8 cellular contexts compared by ENCODE assay signal in the genomic region with DNA sequence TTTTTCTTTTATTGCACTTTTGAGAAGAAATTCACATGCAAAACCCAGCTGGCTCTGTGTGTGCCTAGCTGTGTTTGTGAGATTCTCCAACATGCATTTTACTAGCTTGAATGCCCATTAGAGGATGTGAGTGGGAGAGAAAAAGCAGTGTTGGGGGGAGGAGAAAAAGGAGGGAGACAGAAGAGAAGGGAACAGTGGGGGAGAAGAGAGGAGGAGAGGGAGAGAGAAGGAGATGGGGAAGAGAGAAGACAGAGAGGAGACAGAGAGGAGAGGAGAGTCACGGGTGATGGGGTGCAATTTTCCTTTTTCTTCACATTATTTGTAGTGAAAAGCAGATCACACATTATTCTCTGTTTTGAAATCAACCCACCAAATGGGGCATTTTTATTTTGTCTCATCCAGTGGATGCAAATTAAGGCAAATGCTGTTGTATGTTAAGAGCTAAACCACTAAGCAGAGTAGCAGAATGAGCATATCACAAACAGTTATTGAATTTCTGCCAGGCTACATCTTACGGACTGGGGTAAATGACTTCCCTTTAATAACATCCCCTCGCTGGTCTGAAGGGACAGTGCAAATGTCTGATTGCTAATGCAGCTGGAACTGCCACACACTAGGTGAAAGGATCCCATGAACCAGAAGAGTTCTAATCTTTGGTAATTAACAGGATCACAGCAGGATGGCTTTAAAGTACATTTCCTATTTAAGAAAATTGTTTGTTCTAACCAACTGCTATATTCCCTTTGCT. TPM values are rescaled to one million over a fixed set of nuclear protein-coding genes. Genes with fewer than 3 reads are reported as not detected.
A peak's percentile ranks its signal among the peaks of the same experiment; 100 is the strongest.
DNase-seq lines count a peak whose midpoint lies in the region; ATAC-seq and TF ChIP-seq lines count a peak whose summit lies in the region.

No MANE protein-coding gene starts in this region.

- DNase-seq in activated T-cell treated with anti-CD3 and anti-CD28 coated beads, Interleukin-2, amount 50 U/mL, for 4 hours: no peak
- DNase-seq in activated T-cell treated with anti-CD3 and anti-CD28 coated beads, Interleukin-2, amount 50 U/mL, for 48 hours: no peak
- DNase-seq in left ventricle myocardium inferior (no peak), thyroid gland (no peak), spleen (no peak), HuH-7 (ENCODE audit: low spot score) (no peak)

- TF ChIP-seq CTCF in left ventricle myocardium inferior (IDR thresholded peaks at IDR 0.05; ENCODE audit: borderline replicate concordance) (no peak), thyroid gland (IDR thresholded peaks at IDR 0.05) (no peak), spleen (IDR thresholded peaks at IDR 0.05 in 8 of 11, conservative IDR thresholded peaks at IDR 0.05 in 3 of 11) (no peak)

- H3K9me3 ChIP-seq in left ventricle myocardium inferior (replicated peaks): no peaks in the 10 kb centered on the region
- no peaks in the 10 kb centered on the region for H3K9me3 ChIP-seq in thyroid gland
- no peaks in the 10 kb centered on the region for H3K9me3 ChIP-seq in spleen

- ATAC-seq in activated T-cell treated with anti-CD3 and anti-CD28 coated beads, Interleukin-2, amount 50 U/mL, for 4 hours: peak in 1 of 2 donors; percentile 9
- ATAC-seq in SK-N-SH treated with all-trans-retinoic acid at 6 μM for 48 hours (peak; percentile 43), HG02678 (IDR thresholded peaks at IDR 0.05; ENCODE audit: unreplicated experiment) (no peak)

- no peak for TF ChIP-seq POLR2A in thyroid gland (IDR thresholded peaks at IDR 0.05)
- no peak for TF ChIP-seq POLR2A in spleen (IDR thresholded peaks at IDR 0.05)

- no peaks in the 10 kb centered on the region for H3K27me3 Mint-ChIP-seq in activated T-cell treated with anti-CD3 and anti-CD28 coated beads, Interleukin-2, amount 50 U/mL, for 4 hours (ENCODE audit: low read depth)

- peak overlapping the region; percentile 25 for H3K27ac ChIP-seq in left ventricle myocardium inferior (replicated peaks)
- H3K27ac ChIP-seq in thyroid gland: peak overlapping the region in 1 of 3 donors; percentile 2
- no peak overlapping the region for H3K27ac ChIP-seq in spleen

- H3K36me3 Mint-ChIP-seq in activated T-cell treated with anti-CD3 and anti-CD28 coated beads, Interleukin-2, amount 50 U/mL, for 4 hours (ENCODE audit: insufficient read depth): peaks cover 9% of the 10 kb centered on the region

- H3K36me3 ChIP-seq in left ventricle myocardium inferior (no peaks in the 10 kb centered on the region), thyroid gland (no peaks in the 10 kb centered on the region), spleen (no peaks in the 10 kb centered on the region)

- no peaks in the 10 kb centered on the region for H3K9me3 Mint-ChIP-seq in activated T-cell treated with anti-CD3 and anti-CD28 coated beads, Interleukin-2, amount 50 U/mL, for 4 hours

- WGBS in thyroid gland, 2 donors: 11 to 16% methylated on average over 3 of the region's 3 CpGs
- WGBS in spleen, 5 donors: 32 to 48% (median 44%) methylated on average over 3 of the region's 3 CpGs

- H3K4me1 ChIP-seq in left ventricle myocardium inferior (peaks cover 45% of the 10 kb centered on the region), thyroid gland (peaks cover 13 to 14% of the 10 kb centered on the region in 2 donors), spleen (peaks cover 0 to 7% (median 0%) of the 10 kb centered on the region in 6 donors)

- H3K27me3 ChIP-seq in left ventricle myocardium inferior (ENCODE audit: low read depth) (no peaks in the 10 kb centered on the region), thyroid gland (no peaks in the 10 kb centered on the region), spleen (replicated peaks in 1 of 7) (no peaks in the 10 kb centered on the region)

- peak overlapping the region; percentile 87 for H3K4me3 Mint-ChIP-seq in activated T-cell treated with anti-CD3 and anti-CD28 coated beads, Interleukin-2, amount 50 U/mL, for 4 hours

- H3K4me3 ChIP-seq in left ventricle myocardium inferior (peak overlapping the region; percentile 66), thyroid gland (replicated peaks in 1 of 3) (peak overlapping the region in 2 of 3 donors; percentile 18 to 39), spleen (peak overlapping the region in 3 of 8 donors; percentile 13 to 35 (median 21))

- peaks cover 68% of the 10 kb centered on the region for H3K4me1 Mint-ChIP-seq in activated T-cell treated with anti-CD3 and anti-CD28 coated beads, Interleukin-2, amount 50 U/mL, for 4 hours (ENCODE audit: low read depth)

- intact Hi-C loops in left ventricle myocardium inferior (cut with micrococcal nuclease): no loop called here
- intact Hi-C loops in thyroid gland (cut with DNase I): loop anchor here (5.0 kb wide), 1 partner anchor 396 kb away; no protein-coding TSS in a partner anchor
- intact Hi-C loops in spleen (cut with DNase I; ENCODE audit: low total_unique reads): loop anchor here (5.0 kb wide), 1 partner anchor 396 kb away; no protein-coding TSS in a partner anchor

TF ChIP-seq in SK-N-SH treated with all-trans-retinoic acid at 6 μM for 48 hours, 23 proteins besides CTCF, POLR2A, EP300 and RAD21:
- TF ChIP-seq ZFP3 (CRISPR knock-in tag; IDR thresholded peaks at IDR 0.05) (no peak), PPARA (CRISPR knock-in tag; IDR thresholded peaks at IDR 0.05; ENCODE audit: borderline replicate concordance) (no peak), ESRRG (CRISPR knock-in tag; IDR thresholded peaks at IDR 0.05) (no peak), ZNF8 (CRISPR knock-in tag; IDR thresholded peaks at IDR 0.05) (no peak)

RNA-seq across cellular contexts. Expression of a gene that starts 0.9 kb away (rescaled TPM):
- total RNA-seq in activated T-cell treated with anti-CD3 and anti-CD28 coated beads, Interleukin-2, amount 50 U/mL, for 4 hours: 10 to 100 TPM; 35.7 to 54.0 (median 39.2) TPM
- total RNA-seq in left ventricle myocardium inferior (7.4 TPM), thyroid gland (10 to 100 TPM in 2 of 4 donors, 1 to 10 TPM in 2; 5.9 to 15.9 (median 9.7) TPM), spleen (1 to 10 TPM in 2 of 7 donors, under 1 TPM in 4, not detected in 1; 0.17 to 1.7 (median 0.34) TPM)
- polyA plus RNA-seq in spleen: under 1 TPM; 0.10 to 0.50 (median 0.13) TPM
